Comparison of ENCODE assay signal across 41 cellular contexts in the genomic region with DNA sequence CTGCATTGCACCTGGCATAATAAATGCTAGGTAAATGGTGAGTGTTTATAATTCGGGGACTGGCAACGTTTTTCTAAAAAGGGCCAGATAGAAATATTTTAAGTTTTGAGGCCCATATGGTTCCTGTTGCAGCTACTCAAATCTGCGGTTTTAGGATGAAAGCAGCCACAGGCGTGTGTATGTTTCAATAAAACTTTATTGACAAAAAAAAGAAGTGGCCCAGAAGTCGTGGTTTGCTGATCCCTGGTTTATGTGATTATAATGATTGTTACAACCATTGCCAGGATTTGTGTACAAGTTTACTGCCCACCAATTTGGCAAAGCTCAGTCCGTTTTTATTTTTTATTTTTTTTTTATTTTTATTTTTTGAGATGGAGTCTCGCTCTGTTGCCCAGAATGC.
"Had no signal": no experiment of that assay in that cellular context is flagged by ENCODE, and none has a peak within 500 bp of the region (broad histone marks: within the 10 kb centered on the region; RNA-seq: fewer than 3 reads in every experiment).

No MANE protein-coding gene starts in this region.

- H3K27ac Mint-ChIP-seq: activated naive CD4-positive, alpha-beta T cell treated with anti-CD3 and anti-CD28 coated beads for 36 hours; activated naive CD4-positive, alpha-beta T cell treated with anti-CD3 and anti-CD28 coated beads, Interleukin-2, amount 10 ng/mL, durations not matched to agents 7 days and 5 days; activated naive CD4-positive, alpha-beta T cell treated with anti-CD3 and anti-CD28 coated beads, Interleukin-2, amount 50 U/mL, for 24 hours; activated naive CD4-positive, alpha-beta T cell treated with anti-CD3 and anti-CD28 coated beads, Interleukin-2, amount 50 U/mL, for 72 hours; activated naive CD8-positive, alpha-beta T cell; activated naive CD8-positive, alpha-beta T cell treated with anti-CD3 and anti-CD28 coated beads for 36 hours; activated naive CD8-positive, alpha-beta T cell treated with anti-CD3 and anti-CD28 coated beads, Interleukin-2, amount 10 ng/mL, durations not matched to agents 7 days and 5 days; activated naive CD8-positive, alpha-beta T cell treated with anti-CD3 and anti-CD28 coated beads, Interleukin-2, amount 50 U/mL, for 24 hours; activated T-cell treated with anti-CD3 and anti-CD28 coated beads, Interleukin-2, amount 50 U/mL, for 24 hours; activated T-cell treated with anti-CD3 and anti-CD28 coated beads, Interleukin-2, amount 50 U/mL, for 72 hours; activated T-helper 1 cell treated with anti-CD3 and anti-CD28 coated beads, Interleukin-12 subunit alpha, Interleukin-12 subunit beta, Interleukin-2, Interleukin-4 antibody, amounts not matched to agents 30 ng/mL and 10 ng/mL and 1 ng/mL, durations not matched to agents 14 hours and 24 hours and 36 hours; activated T-helper 17 cell treated with anti-CD3 and anti-CD28 coated beads, Interleukin-2, amount 50 U/mL, for 72 hours; activated T-helper 2 cell treated with anti-CD3 and anti-CD28 coated beads, Interferon-gamma antibody, Interleukin-2, Interleukin-4, amounts not matched to agents 10 μg/mL and 5 μg/mL and 100 μg/mL, durations not matched to agents 14 hours and 24 hours and 36 hours; brain had no signal

- H3K27me3 Mint-ChIP-seq: activated naive CD4-positive, alpha-beta T cell treated with anti-CD3 and anti-CD28 coated beads, Interleukin-2, amount 10 ng/mL, durations not matched to agents 7 days and 5 days; activated naive CD4-positive, alpha-beta T cell treated with anti-CD3 and anti-CD28 coated beads, Interleukin-2, amount 50 U/mL, for 24 hours; activated naive CD8-positive, alpha-beta T cell; activated naive CD8-positive, alpha-beta T cell treated with anti-CD3 and anti-CD28 coated beads for 36 hours; brain had no signal

- H3K36me3 ChIP-seq: adrenal gland, ascending aorta, brain microvascular endothelial cell, breast epithelium, cardiac muscle cell had no signal

- H3K4me3 ChIP-seq: adrenal gland, ascending aorta, body of pancreas, breast epithelium, cardiac muscle cell had no signal

- H3K36me3 Mint-ChIP-seq: activated naive CD4-positive, alpha-beta T cell treated with anti-CD3 and anti-CD28 coated beads, Interleukin-2, amount 10 ng/mL, durations not matched to agents 7 days and 5 days; activated naive CD4-positive, alpha-beta T cell treated with anti-CD3 and anti-CD28 coated beads, Interleukin-2, amount 50 U/mL, for 24 hours; activated naive CD4-positive, alpha-beta T cell treated with anti-CD3 and anti-CD28 coated beads, Interleukin-2, amount 50 U/mL, for 72 hours; activated naive CD8-positive, alpha-beta T cell; activated naive CD8-positive, alpha-beta T cell treated with anti-CD3 and anti-CD28 coated beads for 36 hours; activated naive CD8-positive, alpha-beta T cell treated with anti-CD3 and anti-CD28 coated beads, Interleukin-2, amount 10 ng/mL, durations not matched to agents 7 days and 5 days; brain had no signal

- H3K9me3 ChIP-seq: adrenal gland, ascending aorta, body of pancreas, breast epithelium had no signal

- H3K9me3 Mint-ChIP-seq: activated naive CD4-positive, alpha-beta T cell treated with anti-CD3 and anti-CD28 coated beads for 36 hours; activated naive CD4-positive, alpha-beta T cell treated with anti-CD3 and anti-CD28 coated beads, Interleukin-2, amount 10 ng/mL, durations not matched to agents 7 days and 5 days; activated naive CD4-positive, alpha-beta T cell treated with anti-CD3 and anti-CD28 coated beads, Interleukin-2, amount 50 U/mL, for 24 hours; activated naive CD4-positive, alpha-beta T cell treated with anti-CD3 and anti-CD28 coated beads, Interleukin-2, amount 50 U/mL, for 72 hours; activated naive CD8-positive, alpha-beta T cell treated with anti-CD3 and anti-CD28 coated beads for 36 hours; activated naive CD8-positive, alpha-beta T cell treated with anti-CD3 and anti-CD28 coated beads, Interleukin-2, amount 10 ng/mL, durations not matched to agents 7 days and 5 days; activated naive CD8-positive, alpha-beta T cell treated with anti-CD3 and anti-CD28 coated beads, Interleukin-2, amount 50 U/mL, for 24 hours; activated T-cell treated with anti-CD3 and anti-CD28 coated beads, Interleukin-2, amount 50 U/mL, for 24 hours; activated T-cell treated with anti-CD3 and anti-CD28 coated beads, Interleukin-2, amount 50 U/mL, for 4 hours; activated T-helper 1 cell treated with anti-CD3 and anti-CD28 coated beads, Interleukin-12 subunit alpha, Interleukin-12 subunit beta, Interleukin-2, Interleukin-4 antibody, amounts not matched to agents 30 ng/mL and 10 ng/mL and 1 ng/mL, durations not matched to agents 14 hours and 24 hours and 36 hours; activated T-helper 2 cell treated with anti-CD3 and anti-CD28 coated beads, Interferon-gamma antibody, Interleukin-2, Interleukin-4, amounts not matched to agents 10 μg/mL and 5 μg/mL and 100 μg/mL, durations not matched to agents 14 hours and 24 hours and 36 hours; central memory CD8-positive, alpha-beta T cell had no signal

- ATAC-seq: activated naive CD4-positive, alpha-beta T cell treated with anti-CD3 and anti-CD28 coated beads, Interleukin-2, amount 50 U/mL, for 72 hours; activated naive CD8-positive, alpha-beta T cell treated with anti-CD3 and anti-CD28 coated beads, Interleukin-2, amount 50 U/mL, for 24 hours; activated T-cell treated with anti-CD3 and anti-CD28 coated beads, Interleukin-2, amount 50 U/mL, for 4 hours; activated T-cell treated with anti-CD3 and anti-CD28 coated beads, Interleukin-2, amount 50 U/mL, for 72 hours; activated T-helper 17 cell treated with anti-CD3 and anti-CD28 coated beads, Interleukin-2, amount 50 U/mL, for 72 hours; body of pancreas had no signal

- H3K4me1 ChIP-seq: ascending aorta, body of pancreas, breast epithelium had no signal

- FAIRE-seq: astrocyte, bronchial epithelial cell had no signal

- H3K27ac ChIP-seq: adrenal gland, ascending aorta, body of pancreas, brain microvascular endothelial cell, breast epithelium, cardiac muscle cell had no signal

- H3K4me3 Mint-ChIP-seq: activated naive CD4-positive, alpha-beta T cell treated with anti-CD3 and anti-CD28 coated beads for 36 hours; activated naive CD4-positive, alpha-beta T cell treated with anti-CD3 and anti-CD28 coated beads, Interleukin-2, amount 10 ng/mL, durations not matched to agents 7 days and 5 days; activated naive CD4-positive, alpha-beta T cell treated with anti-CD3 and anti-CD28 coated beads, Interleukin-2, amount 50 U/mL, for 24 hours; activated naive CD8-positive, alpha-beta T cell; activated naive CD8-positive, alpha-beta T cell treated with anti-CD3 and anti-CD28 coated beads for 36 hours; activated naive CD8-positive, alpha-beta T cell treated with anti-CD3 and anti-CD28 coated beads, Interleukin-2, amount 10 ng/mL, durations not matched to agents 7 days and 5 days; activated naive CD8-positive, alpha-beta T cell treated with anti-CD3 and anti-CD28 coated beads, Interleukin-2, amount 50 U/mL, for 24 hours; activated T-cell treated with anti-CD3 and anti-CD28 coated beads, Interleukin-2, amount 50 U/mL, for 24 hours; activated T-cell treated with anti-CD3 and anti-CD28 coated beads, Interleukin-2, amount 50 U/mL, for 4 hours; activated T-cell treated with anti-CD3 and anti-CD28 coated beads, Interleukin-2, amount 50 U/mL, for 72 hours; activated T-helper 1 cell treated with anti-CD3 and anti-CD28 coated beads, Interleukin-12 subunit alpha, Interleukin-12 subunit beta, Interleukin-2, Interleukin-4 antibody, amounts not matched to agents 30 ng/mL and 10 ng/mL and 1 ng/mL, durations not matched to agents 14 hours and 24 hours and 36 hours; activated T-helper 17 cell treated with anti-CD3 and anti-CD28 coated beads, Interleukin-2, amount 50 U/mL, for 72 hours; brain; central memory CD8-positive, alpha-beta T cell had no signal

- H3K27me3 ChIP-seq: adrenal gland, ascending aorta, body of pancreas, brain microvascular endothelial cell, cardiac muscle cell had no signal

- H3K4me1 Mint-ChIP-seq: activated naive CD4-positive, alpha-beta T cell treated with anti-CD3 and anti-CD28 coated beads, Interleukin-2, amount 10 ng/mL, durations not matched to agents 7 days and 5 days; activated naive CD4-positive, alpha-beta T cell treated with anti-CD3 and anti-CD28 coated beads, Interleukin-2, amount 50 U/mL, for 24 hours; activated naive CD8-positive, alpha-beta T cell treated with anti-CD3 and anti-CD28 coated beads for 36 hours; activated naive CD8-positive, alpha-beta T cell treated with anti-CD3 and anti-CD28 coated beads, Interleukin-2, amount 10 ng/mL, durations not matched to agents 7 days and 5 days; activated naive CD8-positive, alpha-beta T cell treated with anti-CD3 and anti-CD28 coated beads, Interleukin-2, amount 50 U/mL, for 24 hours; central memory CD8-positive, alpha-beta T cell had no signal

- DNase-seq: activated effector memory CD4-positive, alpha-beta T cell treated with anti-CD3 and anti-CD28 coated beads, Interleukin-2, amount 50 U/mL, for 16 hours; activated effector memory CD4-positive, alpha-beta T cell treated with Interleukin-2 at 50 U/mL for 16 hours; activated gamma-delta T cell; activated gamma-delta T cell treated with Interleukin-2 at 50 U/mL for 16 hours; activated naive CD4-positive, alpha-beta T cell; activated naive CD4-positive, alpha-beta T cell treated with anti-CD3 and anti-CD28 coated beads for 36 hours; activated naive CD4-positive, alpha-beta T cell treated with anti-CD3 and anti-CD28 coated beads, Interleukin-2, amount 10 ng/mL, durations not matched to agents 7 days and 5 days; activated naive CD4-positive, alpha-beta T cell treated with anti-CD3 and anti-CD28 coated beads, Interleukin-2, amount 50 U/mL, for 16 hours; activated naive CD4-positive, alpha-beta T cell treated with Interleukin-2 at 50 U/mL for 16 hours; activated naive CD8-positive, alpha-beta T cell treated with anti-CD3 and anti-CD28 coated beads for 36 hours; activated naive CD8-positive, alpha-beta T cell treated with anti-CD3 and anti-CD28 coated beads, Interleukin-2, amount 10 ng/mL, durations not matched to agents 7 days and 5 days; activated naive CD8-positive, alpha-beta T cell treated with anti-CD3 and anti-CD28 coated beads, Interleukin-2, amount 50 U/mL, for 24 hours; activated T-cell treated with anti-CD3 and anti-CD28 coated beads for 4 hours; activated T-cell treated with anti-CD3 and anti-CD28 coated beads, Interleukin-2, amount 50 U/mL, for 1 hour; activated T-cell treated with anti-CD3 and anti-CD28 coated beads, Interleukin-2, amount 50 U/mL, for 24 hours; activated T-cell treated with anti-CD3 and anti-CD28 coated beads, Interleukin-2, amount 50 U/mL, for 4 hours; activated T-cell treated with anti-CD3 and anti-CD28 coated beads, Interleukin-2, amount 50 U/mL, for 48 hours; activated T-cell treated with anti-CD3 and anti-CD28 coated beads, Interleukin-2, amount 50 U/mL, for 72 hours; adrenal gland; amniotic stem cell; amygdala; anterior cingulate cortex; aorta; body of pancreas; brain microvascular endothelial cell; caudate nucleus; central memory CD4-positive, alpha-beta T cell; cerebellar nuclear complex had no signal
